In genomic region chr18:72948439-72948838, GRCh38 we compare ENCODE assay signal across 9 cellular contexts.
"Had no signal": no experiment of that assay in that cellular context is flagged by ENCODE, and none has a peak within 500 bp of the region (broad histone marks: within the 10 kb centered on the region; RNA-seq: fewer than 3 reads in every experiment).

No MANE protein-coding gene starts in this region.

- FAIRE-seq: H1, H54, HTR-8/SVneo, K562 had no signal

- DNase-seq: H9, HCEC 1CT, IMR-90, KG1 had no signal

- H3K4me2 ChIP-seq: GM23338 had no signal

- H2AFZ ChIP-seq: GM23338 had no signal

- H3K4me3 ChIP-seq: GM23338, K562 had no signal

- ATAC-seq: GM23338, K562 had no signal
